In genomic region chr3:164458986-164459385, GRCh38 we compare ENCODE assay signal across 19 cellular contexts.
DNase-seq lines count a peak whose midpoint lies in the region; ATAC-seq, FAIRE-seq and TF ChIP-seq lines count a peak whose summit lies in the region.
"Had no signal": no experiment of that assay in that cellular context is flagged by ENCODE, and none has a peak within 500 bp of the region (broad histone marks: within the 10 kb centered on the region; RNA-seq: fewer than 3 reads in every experiment).

No MANE protein-coding gene starts in this region.

- TF ChIP-seq POLR2A in gastrocnemius medialis (IDR thresholded peaks at IDR 0.05) = no peak

- H3K36me3 ChIP-seq in small intestine (ENCODE audit: control insufficient read depth in 2 of 2, insufficient read depth in 2 of 2, low read length in 2 of 2) (no peaks in the 10 kb centered on the region), gastrocnemius medialis (no peaks in the 10 kb centered on the region)

- H3K27me3 ChIP-seq in small intestine (ENCODE audit: control insufficient read depth in 2 of 2, insufficient read depth in 2 of 2, low read length in 2 of 2) (no peaks in the 10 kb centered on the region), gastrocnemius medialis (no peaks in the 10 kb centered on the region)

- H3K9me3 ChIP-seq in small intestine (ENCODE audit: control insufficient read depth, low read depth) (no peaks in the 10 kb centered on the region), gastrocnemius medialis (no peaks in the 10 kb centered on the region)

- intact Hi-C loops in gastrocnemius medialis (cut with DNase I; ENCODE audit: low total_unique reads) = no loop called here

- no peak for TF ChIP-seq CTCF in AG10803 (conservative IDR thresholded peaks at IDR 0.05; ENCODE audit: low read length)
- TF ChIP-seq CTCF in astrocyte of the spinal cord (IDR thresholded peaks at IDR 0.05; ENCODE audit: low read depth, low read length) = no peak
- no peak for TF ChIP-seq CTCF in gastrocnemius medialis (IDR thresholded peaks at IDR 0.05 in 4 of 5, conservative IDR thresholded peaks at IDR 0.05 in 1 of 5)

- DNase-seq in AG10803 (ENCODE audit: low read depth) (peak; percentile 78), M059J (ENCODE audit: low read depth) (peak; percentile 71), astrocyte of the spinal cord (ENCODE audit: low read depth, low spot score) (peak; percentile 80), glomerular visceral epithelial cell (ENCODE audit: extremely low spot score) (peak; percentile 90), small intestine (no peak), gastrocnemius medialis (no peak)
- DNase-seq in stimulated activated CD8-positive, alpha-beta memory T cell treated with anti-CD3 and anti-CD28 coated beads, Interleukin-4, amount 100 ng/mL, for 48 hours = no peak
- DNase-seq in effector CD4-positive, alpha-beta T cell = no peak
- DNase-seq: activated CD4-positive, alpha-beta T cell treated with anti-CD3 and anti-CD28 coated beads, Interleukin-2, amount 50 U/mL, for 1 hour; activated naive CD4-positive, alpha-beta T cell treated with anti-CD3 and anti-CD28 coated beads for 36 hours; caudate nucleus; COR-L47; foreskin melanocyte; GF-D8; left ventricle myocardium superior; NCI-H1048; occipital lobe; stimulated activated CD4-positive, alpha-beta T cell treated with anti-CD3 and anti-CD28 coated beads, Interleukin-1b, Interleukin-23, amount 100 ng/mL, for 48 hours had no signal

- H3K27ac ChIP-seq in small intestine (ENCODE audit: low read depth in 1 of 2, low read length in 1 of 2) (no peak overlapping the region), gastrocnemius medialis (no peak overlapping the region)

- no peak for FAIRE-seq in small intestine (lab: Jason Lieb, UNC)

- H3K4me3 ChIP-seq in AG10803 (ENCODE audit: low read length) (no peak overlapping the region), astrocyte of the spinal cord (ENCODE audit: low read depth, low read length) (no peak overlapping the region), small intestine (ENCODE audit: low read depth in 1 of 2, low read length in 2 of 2) (no peak overlapping the region), gastrocnemius medialis (no peak overlapping the region)

- H3K4me1 ChIP-seq in small intestine (ENCODE audit: control insufficient read depth in 2 of 2, insufficient read depth in 1 of 2, low read depth in 1 of 2, low read length in 1 of 2) (no peaks in the 10 kb centered on the region), gastrocnemius medialis (no peaks in the 10 kb centered on the region)

- in situ Hi-C loops in astrocyte of the spinal cord (cut with HindIII; ENCODE audit: low sequenced_read_pairs) = no loop called here
- in situ Hi-C loops in gastrocnemius medialis (cut with MboI; ENCODE audit: low sequenced_read_pairs in 4 of 4) = no loop called here

- ATAC-seq in gastrocnemius medialis = no peak
- ATAC-seq: left ventricle myocardium superior, sciatic nerve had no signal

- 92 to 94% (median 94%) methylated on average over 4 of the region's 4 CpGs for WGBS in small intestine, 3 donors

Comparison
In these comparisons a context has a peak if more than half of its experiments do, and no peak if none do; other contexts are left out.
1. DNase-seq: peak in AG10803 (single experiment), M059J (single experiment), astrocyte of the spinal cord (single experiment) and glomerular visceral epithelial cell (single experiment); none in stimulated activated CD8-positive, alpha-beta memory T cell treated with anti-CD3 and anti-CD28 coated beads, Interleukin-4, amount 100 ng/mL, for 48 hours (single experiment), small intestine (single experiment), effector CD4-positive, alpha-beta T cell (single experiment) and gastrocnemius medialis (0 of 2).